In genomic region chrX:70168238-70169188, GRCh38 we compare ENCODE assay signal across 10 cellular contexts. TPM values are rescaled to one million over a fixed set of nuclear protein-coding genes. Genes with fewer than 3 reads are reported as not detected.
A peak's percentile ranks its signal among the peaks of the same experiment; 100 is the strongest.
DNase-seq lines count a peak whose midpoint lies in the region; ATAC-seq and TF ChIP-seq lines count a peak whose summit lies in the region.
"Had no signal": no experiment of that assay in that cellular context is flagged by ENCODE, and none has a peak within 500 bp of the region (broad histone marks: within the 10 kb centered on the region; RNA-seq: fewer than 3 reads in every experiment).

No MANE protein-coding gene starts in this region.

- H3K4me1 Mint-ChIP-seq in GM23338 = peaks cover 53% of the 10 kb centered on the region

- H3K4me3 ChIP-seq in GM23338 (peak overlapping the region; percentile 18), SJCRH30 (peak overlapping the region; percentile 44), retinal pigment epithelial cell (ENCODE audit: low read length) (no peak overlapping the region)

- no peaks in the 10 kb centered on the region for H3F3A ChIP-seq in GM23338 (replicated peaks; ENCODE audit: low read depth)

- no peaks in the 10 kb centered on the region for H3K79me2 ChIP-seq in GM23338 (replicated peaks; ENCODE audit: insufficient read depth)

- no peaks in the 10 kb centered on the region for H3K36me3 ChIP-seq in GM23338 (ENCODE audit: insufficient read depth)
- H3K36me3 ChIP-seq in SJCRH30 = peaks cover 5% of the 10 kb centered on the region

- no peaks in the 10 kb centered on the region for H4K20me1 ChIP-seq in GM23338 (replicated peaks; ENCODE audit: insufficient read depth)

- peak overlapping the region; percentile 67 for H3K4me2 ChIP-seq in GM23338

- peaks cover 3% of the 10 kb centered on the region for H3K27me3 Mint-ChIP-seq in GM23338 (ENCODE audit: insufficient read depth, low read depth, poor library complexity)

- peak overlapping the region; percentile 63 for H3K4me3 Mint-ChIP-seq in GM23338

- no peaks in the 10 kb centered on the region for H3K27me3 ChIP-seq in GM23338 (ENCODE audit: insufficient read depth)
- H3K27me3 ChIP-seq in SJCRH30 = no peaks in the 10 kb centered on the region

- peak; percentile 78 for ATAC-seq in GM23338
- ATAC-seq in GM21529 (IDR thresholded peaks at IDR 0.05; ENCODE audit: unreplicated experiment) = no peak

- peaks cover 34% of the 10 kb centered on the region for H3K4me1 ChIP-seq in GM23338 (ENCODE audit: insufficient read depth)
- H3K4me1 ChIP-seq in SJCRH30 = peaks cover 18% of the 10 kb centered on the region

- peak overlapping the region; percentile 81 for H3K27ac Mint-ChIP-seq in GM23338

- DNase-seq in GM23338 (ENCODE audit: low spot score) (peak; percentile 56), SJCRH30 (peak; percentile 59 to 74), foreskin melanocyte (peak; percentile 18), retinal pigment epithelial cell (ENCODE audit: low read depth) (peak; percentile 11), NCI-H1694 treated with DMSO at 0.1 percent for 48 hours (lab: John Stamatoyannopoulos, UW) (no peak), NCI-H1105 treated with DMSO at 0.1 percent for 48 hours (lab: John Stamatoyannopoulos, UW) (no peak)
- DNase-seq in stimulated activated CD4-positive, alpha-beta T cell treated with anti-CD3 and anti-CD28 coated beads, Interleukin-4, amount 100 ng/mL, for 4 hours = no peak
- DNase-seq: T-helper 9 cell had no signal

- peaks cover 14% of the 10 kb centered on the region for H3K36me3 Mint-ChIP-seq in GM23338 (ENCODE audit: low read depth)

- TF ChIP-seq CTCF in GM23338 (conservative IDR thresholded peaks at IDR 0.05; ENCODE audit: low read depth in 2 of 2) = no peak
- TF ChIP-seq CTCF in retinal pigment epithelial cell (conservative IDR thresholded peaks at IDR 0.05; ENCODE audit: low read depth, low read length) = no peak

- no peaks in the 10 kb centered on the region for H3K9me3 ChIP-seq in SJCRH30 (replicated peaks)

- no peaks in the 10 kb centered on the region for H3K9me3 Mint-ChIP-seq in GM23338

- peak overlapping the region; percentile 83 for H2AFZ ChIP-seq in GM23338

- H3K9me2 ChIP-seq in GM23338 (ENCODE audit: insufficient read depth) = no peaks in the 10 kb centered on the region

- no peak overlapping the region for H3K27ac ChIP-seq in GM23338 (ENCODE audit: low read depth)
- H3K27ac ChIP-seq in SJCRH30 = peak overlapping the region; percentile 75

TF ChIP-seq in GM23338, 12 proteins besides CTCF, POLR2A, EP300 and RAD21 (continues in another document):
- TF ChIP-seq NANOG (IDR thresholded peaks at IDR 0.05; ENCODE audit: borderline replicate concordance) = no peak
- no peak for TF ChIP-seq REST (IDR thresholded peaks at IDR 0.05; ENCODE audit: unreplicated experiment)
- no peak for TF ChIP-seq ZNF462 (CRISPR knock-in tag; IDR thresholded peaks at IDR 0.05)
- no peak for TF ChIP-seq POLR2AphosphoS5 (IDR thresholded peaks at IDR 0.05; ENCODE audit: low read depth)
- TF ChIP-seq ZNF114 (CRISPR knock-in tag; IDR thresholded peaks at IDR 0.05) = no peak
- no peak for TF ChIP-seq CREB1 (CRISPR knock-in tag; IDR thresholded peaks at IDR 0.05; ENCODE audit: low read depth)
- no peak for TF ChIP-seq ETS1 (IDR thresholded peaks at IDR 0.05)

RNA-seq across cellular contexts. Expression of gene DGAT2L6, which starts 8.8 kb away (rescaled TPM):
- not detected in 2 replicates for total RNA-seq in GM23338 (2014; rRNA removed; shearing (Covaris generic))
- polyA plus RNA-seq in GM23338 (2016; fragmentation: Nextera tagmentation; extraction: Ambion mirVana) = not detected in 2 replicates
- not detected in 2 replicates for total RNA-seq in SJCRH30 (2014; rRNA removed; shearing (Covaris generic))
- total RNA-seq: lung microvascular endothelial cell had no signal

RNA-seq across cellular contexts. Expression of gene IGBP1, which starts 35.3 kb away (rescaled TPM):
- total RNA-seq in GM23338 (2014; rRNA removed; shearing (Covaris generic)) = 33.4 and 38.5 TPM in 2 replicates
- 35.2 and 36.8 TPM in 2 replicates for polyA plus RNA-seq in GM23338 (2016; fragmentation: Nextera tagmentation; extraction: Ambion mirVana)
- 62.1 and 66.4 TPM in 2 replicates for total RNA-seq in SJCRH30 (2014; rRNA removed; shearing (Covaris generic))

Comparison
In these comparisons a context has a peak if more than half of its experiments do, and no peak if none do; other contexts are left out.
1. DNase-seq: peak in GM23338 (single experiment), SJCRH30 (2 of 2), foreskin melanocyte (single experiment) and retinal pigment epithelial cell (single experiment); none in stimulated activated CD4-positive, alpha-beta T cell treated with anti-CD3 and anti-CD28 coated beads, Interleukin-4, amount 100 ng/mL, for 4 hours (0 of 2), NCI-H1694 treated with DMSO at 0.1 percent for 48 hours (single experiment) and NCI-H1105 treated with DMSO at 0.1 percent for 48 hours (single experiment).